16 cellular contexts compared by ENCODE assay signal in genomic region chr16:54277845-54278703, GRCh38. TPM values are rescaled to one million over a fixed set of nuclear protein-coding genes. Genes with fewer than 3 reads are reported as not detected.
A peak's percentile ranks its signal among the peaks of the same experiment; 100 is the strongest.
DNase-seq lines count a peak whose midpoint lies in the region; ATAC-seq and TF ChIP-seq lines count a peak whose summit lies in the region.
"Had no signal": no experiment of that assay in that cellular context is flagged by ENCODE, and none has a peak within 500 bp of the region (broad histone marks: within the 10 kb centered on the region; RNA-seq: fewer than 3 reads in every experiment).

No MANE protein-coding gene starts in this region.

- no peaks in the 10 kb centered on the region for H3K36me3 ChIP-seq in transverse colon

- in situ Hi-C loops in transverse colon (cut with MboI; ENCODE audit: low pct_ligation_motif_present in 1 of 4, low pct_unique_long_range_greater_than_20kb in 1 of 4, low sequenced_read_pairs in 3 of 4) = loop anchor here in 1 of 4 donors (25.0 kb wide), 1 partner anchor 659 kb away; the partner anchor contains the start of gene IRX5

- H3K4me1 Mint-ChIP-seq in endothelial cell (ENCODE audit: unreplicated experiment) (peaks cover 42% of the 10 kb centered on the region), progenitor cell of endocrine pancreas (ENCODE audit: low read depth) (peaks cover 7% of the 10 kb centered on the region)

- WGBS in transverse colon (ENCODE audit: low coverage in 1 of 2), 2 donors = 56 to 64% methylated on average over 10 to 17 of the region's 17 CpGs

- H3K4me3 Mint-ChIP-seq in endothelial cell (ENCODE audit: unreplicated experiment) = peak overlapping the region; percentile 14
- H3K4me3 Mint-ChIP-seq in progenitor cell of endocrine pancreas (ENCODE audit: low read depth) = no peak overlapping the region

- DNase-seq in ELF-1 (ENCODE audit: low read depth, low spot score) (peak; percentile 32), NCI-H2029 treated with DMSO at 0.1 percent for 48 hours (lab: John Stamatoyannopoulos, UW) (peak; percentile 27), endothelial cell (ENCODE audit: low spot score) (peak; percentile 16), progenitor cell of endocrine pancreas (ENCODE audit: low spot score, unreplicated experiment) (no peak), cerebellar nuclear complex (lab: John Stamatoyannopoulos, UW) (no peak), transverse colon (no peak)
- no peak for DNase-seq in activated CD4-positive, alpha-beta T cell treated with anti-CD3 and anti-CD28 coated beads for 4 hours
- DNase-seq: activated CD8-positive, alpha-beta memory T cell treated with anti-CD3 and anti-CD28 coated beads for 24 hours; Karpas-422; NCI-H446 treated with DMSO at 0.1 percent for 48 hours; psoas muscle; stimulated activated CD4-positive, alpha-beta T cell treated with anti-CD3 and anti-CD28 coated beads, Interleukin-4, amount 100 ng/mL, for 4 hours; stimulated activated naive CD4-positive, alpha-beta T cell treated with Interleukin-2 at 50 U/mL for 16 hours had no signal

- H3K27ac ChIP-seq in transverse colon = no peak overlapping the region
- H3K27ac ChIP-seq: psoas muscle, RWPE1 had no signal

- TF ChIP-seq EP300 in transverse colon (IDR thresholded peaks at IDR 0.05; ENCODE audit: low read depth) = no peak

- no peak for TF ChIP-seq POLR2A in transverse colon (IDR thresholded peaks at IDR 0.05)

- H3K27me3 ChIP-seq in transverse colon = peaks cover 35% of the 10 kb centered on the region

- intact Hi-C loops in transverse colon (cut with DNase I; ENCODE audit: low total_unique reads) = no loop called here

- H3K27ac Mint-ChIP-seq in endothelial cell (ENCODE audit: unreplicated experiment) (peak overlapping the region; percentile 57), progenitor cell of endocrine pancreas (peak overlapping the region; percentile 11)
- H3K27ac Mint-ChIP-seq: activated naive CD4-positive, alpha-beta T cell treated with anti-CD3 and anti-CD28 coated beads, Interleukin-2, amount 50 U/mL, for 72 hours had no signal

- TF ChIP-seq CTCF in endothelial cell (IDR thresholded peaks at IDR 0.05; ENCODE audit: unreplicated experiment) (no peak), progenitor cell of endocrine pancreas (IDR thresholded peaks at IDR 0.05; ENCODE audit: unreplicated experiment) (no peak), transverse colon (IDR thresholded peaks at IDR 0.05) (no peak)

- H3K36me3 Mint-ChIP-seq in endothelial cell (ENCODE audit: low read depth, unreplicated experiment) = peaks cover 12% of the 10 kb centered on the region
- no peaks in the 10 kb centered on the region for H3K36me3 Mint-ChIP-seq in progenitor cell of endocrine pancreas (ENCODE audit: insufficient read depth)
- H3K36me3 Mint-ChIP-seq: activated naive CD4-positive, alpha-beta T cell treated with anti-CD3 and anti-CD28 coated beads, Interleukin-2, amount 50 U/mL, for 72 hours had no signal

- H3K27me3 Mint-ChIP-seq in endothelial cell (ENCODE audit: unreplicated experiment) = peaks cover 11% of the 10 kb centered on the region
- peaks cover 57% of the 10 kb centered on the region for H3K27me3 Mint-ChIP-seq in progenitor cell of endocrine pancreas

- no peak overlapping the region for H3K4me3 ChIP-seq in transverse colon
- H3K4me3 ChIP-seq: psoas muscle had no signal

- no peak for ATAC-seq in HG03520 (IDR thresholded peaks at IDR 0.05; ENCODE audit: unreplicated experiment)
- ATAC-seq: activated naive CD4-positive, alpha-beta T cell treated with anti-CD3 and anti-CD28 coated beads, Interleukin-2, amount 50 U/mL, for 72 hours; psoas muscle had no signal

- H3K4me1 ChIP-seq in transverse colon = peaks cover 3 to 16% (median 11%) of the 10 kb centered on the region in 4 donors
- H3K4me1 ChIP-seq: psoas muscle had no signal

- H3K9me3 Mint-ChIP-seq in endothelial cell (ENCODE audit: unreplicated experiment) (no peaks in the 10 kb centered on the region), progenitor cell of endocrine pancreas (ENCODE audit: low read depth) (no peaks in the 10 kb centered on the region)
- H3K9me3 Mint-ChIP-seq: activated naive CD4-positive, alpha-beta T cell treated with anti-CD3 and anti-CD28 coated beads, Interleukin-2, amount 50 U/mL, for 72 hours had no signal

- no peaks in the 10 kb centered on the region for H3K9me3 ChIP-seq in transverse colon
- H3K9me3 ChIP-seq: psoas muscle had no signal

RNA-seq across cellular contexts. Expression of gene IRX3, which starts 8.5 kb away (rescaled TPM):
- total RNA-seq in endothelial cell (ENCODE audit: unreplicated experiment) (30.5 TPM), progenitor cell of endocrine pancreas (4.1 and 4.5 TPM in 2 replicates), transverse colon (under 1 TPM in 1 of 4 donors, not detected in 3; 0.16 TPM)
- total RNA-seq: activated naive CD4-positive, alpha-beta T cell treated with anti-CD3 and anti-CD28 coated beads, Interleukin-2, amount 50 U/mL, for 72 hours had no signal

Comparison
In these comparisons a context has a peak if more than half of its experiments do, and no peak if none do; other contexts are left out.
1. DNase-seq: peak in ELF-1 (single experiment), NCI-H2029 treated with DMSO at 0.1 percent for 48 hours (single experiment) and endothelial cell (single experiment); none in progenitor cell of endocrine pancreas (single experiment), cerebellar nuclear complex (0 of 2), transverse colon (single experiment) and activated CD4-positive, alpha-beta T cell treated with anti-CD3 and anti-CD28 coated beads for 4 hours (0 of 2).